ENCODE assay signal across 8 cellular contexts in genomic region chr2:168244318-168244717, GRCh38. TPM values are rescaled to one million over a fixed set of nuclear protein-coding genes. Genes with fewer than 3 reads are reported as not detected.
DNase-seq lines count a peak whose midpoint lies in the region; ATAC-seq, FAIRE-seq and TF ChIP-seq lines count a peak whose summit lies in the region.
"Had no signal": no experiment of that assay in that cellular context is flagged by ENCODE, and none has a peak within 500 bp of the region (broad histone marks: within the 10 kb centered on the region; RNA-seq: fewer than 3 reads in every experiment).

No MANE protein-coding gene starts in this region.

- H3K9me3 ChIP-seq in RWPE2 (ENCODE audit: severe bottlenecking), result no peaks in the 10 kb centered on the region
- no peaks in the 10 kb centered on the region for H3K9me3 ChIP-seq in K562 (replicated peaks; ENCODE audit: control insufficient read depth, insufficient read depth, low read depth, low read length)
- H3K9me3 ChIP-seq in smooth muscle cell (replicated peaks; ENCODE audit: low read depth), result no peaks in the 10 kb centered on the region

- H3K27ac ChIP-seq in RWPE2 (ENCODE audit: poor library complexity, severe bottlenecking) (peak overlapping the region; percentile 84), K562 (ENCODE audit: extremely low read depth, low read depth, low read length) (no peak overlapping the region), smooth muscle cell (ENCODE audit: low read depth) (peak overlapping the region; percentile 56)
- H3K27ac ChIP-seq: KMS-11 had no signal

- H2AFZ ChIP-seq in K562 (ENCODE audit: low read depth, low read length) (no peak overlapping the region), smooth muscle cell (ENCODE audit: low read depth) (no peak overlapping the region)

- H3K9me1 ChIP-seq in K562 (ENCODE audit: control insufficient read depth, insufficient read depth, low read length), result no peaks in the 10 kb centered on the region

- no peak for TF ChIP-seq POLR2A in K562 (conservative IDR thresholded peaks at IDR 0.05)

- TF ChIP-seq CTCF in RWPE2 (IDR thresholded peaks at IDR 0.05; ENCODE audit: poor library complexity, severe bottlenecking) (no peak), K562 (IDR thresholded peaks at IDR 0.05 in 2 of 3, conservative IDR thresholded peaks at IDR 0.05 in 1 of 3; ENCODE audit: insufficient read depth in 2 of 3, low read depth in 1 of 3, low read length in 3 of 3) (no peak), smooth muscle cell (IDR thresholded peaks at IDR 0.05; ENCODE audit: borderline replicate concordance, insufficient read depth, poor library complexity, severe bottlenecking) (no peak)

- intact Hi-C loops in K562 (cut with micrococcal nuclease), result no loop called here

- peak; percentile 81 for DNase-seq in NAMALWA (ENCODE audit: low spot score)
- DNase-seq in RWPE2 (ENCODE audit: low spot score), result no peak
- no peak for DNase-seq in K562 (ENCODE audit: extremely low read depth in 1 of 4, low spot score in 3 of 4)
- DNase-seq in smooth muscle cell (lab: John Stamatoyannopoulos, UW; ENCODE audit: unreplicated experiment), result no peak

- in situ Hi-C loops in K562 (cut with MboI), result no loop called here

- no peaks in the 10 kb centered on the region for H3K27me3 ChIP-seq in RWPE2 (ENCODE audit: insufficient read depth, poor library complexity, severe bottlenecking)
- peaks cover 32 to 34% of the 10 kb centered on the region in 2 experiments for H3K27me3 ChIP-seq in K562 (ENCODE audit: control insufficient read depth in 2 of 2, insufficient read depth in 2 of 2, low read length in 2 of 2)
- no peaks in the 10 kb centered on the region for H3K27me3 ChIP-seq in smooth muscle cell (ENCODE audit: low read depth)

- H4K20me1 ChIP-seq in K562 (replicated peaks; ENCODE audit: control insufficient read depth, insufficient read depth, low read length) (no peaks in the 10 kb centered on the region), smooth muscle cell (ENCODE audit: low read depth) (peaks cover 15% of the 10 kb centered on the region)

- no peak overlapping the region for H3K4me3 ChIP-seq in RWPE2 (ENCODE audit: severe bottlenecking)
- H3K4me3 ChIP-seq in K562, result no peak overlapping the region
- H3K4me3 ChIP-seq in smooth muscle cell, result peak overlapping the region; percentile 70

- H3K79me2 ChIP-seq in K562 (ENCODE audit: control insufficient read depth, insufficient read depth, low read length) (no peaks in the 10 kb centered on the region), smooth muscle cell (ENCODE audit: low read depth) (peaks cover 72% of the 10 kb centered on the region)

- under 1% methylated on average over 8 of the region's 8 CpGs for WGBS in K562 (ENCODE audit: insufficient coverage, low coverage, missing lambda C conversion rate)
- 73% methylated on average over 8 of the region's 8 CpGs for WGBS in smooth muscle cell (ENCODE audit: low lambda C conversion rate)

- POLR2A ChIA-PET in K562 (lab: Yijun Ruan, JAX), result no interaction called here

- H3K9ac ChIP-seq in K562 (ENCODE audit: insufficient read depth in 1 of 2, low read depth in 2 of 2, low read length in 2 of 2) (no peak overlapping the region), smooth muscle cell (ENCODE audit: low read depth) (no peak overlapping the region)
- H3K9ac ChIP-seq: KMS-11 had no signal

- no peak overlapping the region for H3K4me2 ChIP-seq in K562 (ENCODE audit: insufficient read depth, low read length)
- H3K4me2 ChIP-seq in smooth muscle cell, result peak overlapping the region; percentile 98
- H3K4me2 ChIP-seq: KMS-11 had no signal

- peaks cover 5% of the 10 kb centered on the region for H3K36me3 ChIP-seq in RWPE2 (ENCODE audit: low read depth)
- H3K36me3 ChIP-seq in K562 (ENCODE audit: control insufficient read depth, insufficient read depth, low read length), result no peaks in the 10 kb centered on the region
- no peaks in the 10 kb centered on the region for H3K36me3 ChIP-seq in smooth muscle cell (ENCODE audit: low read depth)

- no peak for TF ChIP-seq RAD21 in K562 (CRISPR knock-in tag; conservative IDR thresholded peaks at IDR 0.05 in 1 of 2, IDR thresholded peaks at IDR 0.05 in 1 of 2)

- no peak for TF ChIP-seq EP300 in K562 (IDR thresholded peaks at IDR 0.05; ENCODE audit: low read length)

- H3K4me1 ChIP-seq in RWPE2 (ENCODE audit: insufficient read depth, poor library complexity, severe bottlenecking), result peaks cover 37% of the 10 kb centered on the region
- peaks cover 0 to 17% of the 10 kb centered on the region in 2 experiments; a peak in 3 of 5 replicates for H3K4me1 ChIP-seq in K562 (replicated peaks in 1 of 2; ENCODE audit: control insufficient read depth in 2 of 2, insufficient read depth in 2 of 2, low read length in 2 of 2)
- H3K4me1 ChIP-seq in smooth muscle cell (ENCODE audit: low read depth), result peaks cover 37% of the 10 kb centered on the region

- ATAC-seq in RWPE2 (ENCODE audit: low read depth), result peak; percentile 41
- no peak for ATAC-seq in K562
- no peak for ATAC-seq in HG03342 (IDR thresholded peaks at IDR 0.05; ENCODE audit: unreplicated experiment)
- no peak for ATAC-seq in HG03196 (IDR thresholded peaks at IDR 0.05; ENCODE audit: unreplicated experiment)
- no peak for ATAC-seq in GM21515 (IDR thresholded peaks at IDR 0.05; ENCODE audit: unreplicated experiment)

- CTCF ChIA-PET in K562 (lab: Yijun Ruan, JAX; ENCODE audit: low intra/inter-chr PET ratio), result no interaction called here

- peak; percentile 56 for FAIRE-seq in K562 (lab: Jason Lieb, UNC)

- peaks cover 6% of the 10 kb centered on the region for H3F3A ChIP-seq in smooth muscle cell (ENCODE audit: low read depth)

- BruUV-seq in K562 (replicated peaks; lab: Mats Ljungman, UMichigan), result TSS peak; percentile 43

TF ChIP-seq in K562, 482 proteins besides CTCF, POLR2A, EP300 and RAD21:
- TF ChIP-seq ZNF445 (CRISPR knock-in tag; IDR thresholded peaks at IDR 0.05; ENCODE audit: low read depth) (no peak), ZNF77 (CRISPR knock-in tag; IDR thresholded peaks at IDR 0.05) (no peak), ZNF780A (CRISPR knock-in tag; IDR thresholded peaks at IDR 0.05) (no peak), SMARCB1 (IDR thresholded peaks at IDR 0.05; ENCODE audit: insufficient read length, low read depth) (no peak), E2F6 (IDR thresholded peaks at IDR 0.05; ENCODE audit: borderline replicate concordance in 1 of 2, extremely low read depth in 1 of 2, insufficient read depth in 1 of 2, insufficient read length in 1 of 2, low read depth in 1 of 2, low read length in 1 of 2, poor library complexity in 1 of 2, severe bottlenecking in 1 of 2) (peak in 1 of 2 experiments; percentile 27), BMI1 (IDR thresholded peaks at IDR 0.05; ENCODE audit: low read length) (0 out of 2 replicates have a peak, but pooled peaks have one; percentile 3), TSC22D4 (tag; IDR thresholded peaks at IDR 0.05) (no peak), KAT7 (CRISPR knock-in tag; IDR thresholded peaks at IDR 0.05; ENCODE audit: borderline replicate concordance) (no peak), MEF2D (tag; conservative IDR thresholded peaks at IDR 0.05; ENCODE audit: low read depth) (no peak), ZFPM2 (CRISPR knock-in tag; IDR thresholded peaks at IDR 0.05) (no peak), ZNF280B (CRISPR knock-in tag; IDR thresholded peaks at IDR 0.05) (no peak), RFX1 (IDR thresholded peaks at IDR 0.05) (no peak)

RNA-seq across cellular contexts. Expression of gene STK39, which starts 3.1 kb away (rescaled TPM):
- 0.14 and 0.53 TPM in 2 replicates for total RNA-seq in K562 (2011; cell fraction: chromatin; rRNA removed; ENCODE audit: low replicate concordance)
- total RNA-seq in K562 (2011; cell fraction: nucleolus; rRNA removed), result not detected in 2 replicates
- total RNA-seq in K562 (2011; cell fraction: nucleoplasm; rRNA removed), result 0.15 and 1.6 TPM in 2 replicates
- total RNA-seq in K562 (2014; rRNA removed), result 0.37 and 0.64 TPM in 2 replicates
- 0.48 and 0.76 TPM in 2 replicates for total RNA-seq in K562 (2014; rRNA removed; fragmentation: Illumina TruSeq; extraction: Trizol)
- total RNA-seq in K562 (2015; rRNA removed; fragmentation: Illumina TruSeq; extraction: Trizol), result 0.58 and 0.79 TPM in 2 replicates
- total RNA-seq in K562 (2021), result 0.47 and 0.49 TPM in 2 replicates
- 0.52 and 0.72 TPM in 2 replicates for polyA plus RNA-seq in K562 (2011; rRNA removed)
- 0.16 and 0.47 TPM in 2 replicates for polyA plus RNA-seq in K562 (2011; cell fraction: cytosol; rRNA removed)
- 0.10 and 0.18 TPM in 2 replicates for polyA plus RNA-seq in K562 (2011; cell fraction: nucleus; rRNA removed)
- 0.49 and 1.3 TPM in 2 replicates for polyA plus RNA-seq in K562 (2012)
- polyA plus RNA-seq in K562 (2014; fragmentation: Illumina TruSeq; extraction: Trizol), result 0.28 and 0.51 TPM in 2 replicates
- polyA plus RNA-seq in K562 (2014; fragmentation: Nextera tagmentation; extraction: Ambion mirVana), result under 1 TPM; 0.28 to 0.34 TPM
- polyA plus RNA-seq in K562 (2014; rRNA removed), result 0.19 and 0.32 TPM in 2 replicates
- 0.28 and 0.93 TPM in 2 replicates for polyA minus RNA-seq in K562 (2011; rRNA and poly(A)+ RNA removed)
- polyA minus RNA-seq in K562 (2011; cell fraction: cytosol; rRNA and poly(A)+ RNA removed), result 0.46 TPM in 1 of 2 replicates, not detected in the other
- polyA minus RNA-seq in K562 (2011; cell fraction: nucleus; rRNA and poly(A)+ RNA removed), result 0.13 and 0.44 TPM in 2 replicates
- 32.1 and 37.8 TPM in 2 replicates for total RNA-seq in smooth muscle cell
- polyA plus RNA-seq in smooth muscle cell, result 18.8 and 21.1 TPM in 2 replicates

Comparison
In these comparisons a context has a peak if more than half of its experiments do, and no peak if none do; other contexts are left out.
1. RNA of gene STK39, which starts 3.1 kb away (total RNA-seq): 32.1 to 37.8 TPM in smooth muscle cell; 0.14 to 1.6 TPM in K562; every median in the first group is over 10 times any median in the second.